10 cellular contexts compared by ENCODE assay signal in genomic region chr1:3597599-3597964, GRCh38. TPM values are rescaled to one million over a fixed set of nuclear protein-coding genes. Genes with fewer than 3 reads are reported as not detected.
DNase-seq lines count a peak whose midpoint lies in the region; ATAC-seq and TF ChIP-seq lines count a peak whose summit lies in the region.
"Had no signal": no experiment of that assay in that cellular context is flagged by ENCODE, and none has a peak within 500 bp of the region (broad histone marks: within the 10 kb centered on the region; RNA-seq: fewer than 3 reads in every experiment).

No MANE protein-coding gene starts in this region.

- H3K36me3 ChIP-seq in OCI-LY7 (ENCODE audit: insufficient read depth, low read length) = no peaks in the 10 kb centered on the region

- H3K4me1 Mint-ChIP-seq in endothelial cell (ENCODE audit: unreplicated experiment) = peaks cover 20% of the 10 kb centered on the region

- no peaks in the 10 kb centered on the region for H3K79me2 ChIP-seq in OCI-LY7 (ENCODE audit: insufficient read depth, low read depth, low read length)

- TF ChIP-seq CTCF in OCI-LY7 (conservative IDR thresholded peaks at IDR 0.05; ENCODE audit: low read length) (no peak), endothelial cell (IDR thresholded peaks at IDR 0.05; ENCODE audit: unreplicated experiment) (no peak)

- H3K9me3 Mint-ChIP-seq in endothelial cell (ENCODE audit: unreplicated experiment) = no peaks in the 10 kb centered on the region

- H2AFZ ChIP-seq in OCI-LY7 (ENCODE audit: low read length) = peak overlapping the region; percentile 48

- CTCF ChIA-PET in OCI-LY7 (lab: Charles Lee; ENCODE audit: unreplicated experiment) = no interaction called here

- POLR2A ChIA-PET in OCI-LY7 (lab: Charles Lee) = no interaction called here

- peak overlapping the region; percentile 66 for H3K4me3 Mint-ChIP-seq in endothelial cell (ENCODE audit: unreplicated experiment)

- peaks cover 29% of the 10 kb centered on the region for H3K4me1 ChIP-seq in OCI-LY7 (ENCODE audit: insufficient read depth, low read length, poor library complexity, severe bottlenecking)

- DNase-seq in Right ventricle myocardium superior (no peak), left cardiac atrium (no peak), OCI-LY7 (ENCODE audit: low spot score) (peak; percentile 75), endothelial cell (ENCODE audit: low spot score) (no peak), DMS153 treated with DMSO at 0.1 percent for 48 hours (lab: John Stamatoyannopoulos, UW; ENCODE audit: unreplicated experiment) (no peak), RKO (ENCODE audit: low spot score) (no peak)
- peak; percentile 24 for DNase-seq in stimulated activated naive CD8-positive, alpha-beta T cell treated with anti-CD3 and anti-CD28 coated beads, Interleukin-15, Interleukin-2, amounts not matched to agents 100 U/mL and 50 U/mL, for 24 hours
- DNase-seq: NCI-H1105 treated with DMSO at 0.1 percent for 48 hours had no signal

- H3K4me3 ChIP-seq in OCI-LY7 (ENCODE audit: low read depth, low read length, poor library complexity, severe bottlenecking) = peak overlapping the region; percentile 16
- H3K4me3 ChIP-seq: testis had no signal

- no peaks in the 10 kb centered on the region for H4K20me1 ChIP-seq in OCI-LY7 (ENCODE audit: insufficient read depth, low read length)

- peak overlapping the region; percentile 52 for H3K27ac Mint-ChIP-seq in endothelial cell (ENCODE audit: unreplicated experiment)

- peak overlapping the region; percentile 52 for H3K27ac ChIP-seq in OCI-LY7 (ENCODE audit: low read depth, low read length, poor library complexity, severe bottlenecking)
- H3K27ac ChIP-seq: testis had no signal

- H3K9me3 ChIP-seq in OCI-LY7 (ENCODE audit: low read length) = no peaks in the 10 kb centered on the region
- H3K9me3 ChIP-seq: testis had no signal

- ATAC-seq in Right ventricle myocardium superior (ENCODE audit: poor library complexity) (peak; percentile 26), left cardiac atrium (no peak), HG02852 (IDR thresholded peaks at IDR 0.05; ENCODE audit: unreplicated experiment) (no peak)
- ATAC-seq in stimulated activated naive CD8-positive, alpha-beta T cell treated with anti-CD3 and anti-CD28 coated beads, Interleukin-15, Interleukin-2, amounts not matched to agents 100 U/mL and 50 U/mL, for 24 hours = no peak

- H3K27me3 Mint-ChIP-seq in endothelial cell (ENCODE audit: unreplicated experiment) = peaks cover 29% of the 10 kb centered on the region

- no TSS peak for BruUV-seq in OCI-LY7 (replicated peaks; lab: Mats Ljungman, UMichigan)

- peak overlapping the region; percentile 57 for H3K4me2 ChIP-seq in OCI-LY7 (ENCODE audit: low read length)

- intact Hi-C loops in Right ventricle myocardium superior (cut with DNase I) (no loop called here), left cardiac atrium (cut with DNase I) (no loop called here), OCI-LY7 (cut with micrococcal nuclease; ENCODE audit: unreplicated experiment) (no loop called here)

- no peaks in the 10 kb centered on the region for H3K9me2 ChIP-seq in OCI-LY7 (ENCODE audit: insufficient read depth, low read length)

- H3K36me3 Mint-ChIP-seq in endothelial cell (ENCODE audit: low read depth, unreplicated experiment) = peaks cover 4% of the 10 kb centered on the region

RNA-seq across cellular contexts. Expression of gene MEGF6, which starts 13.7 kb away (rescaled TPM):
- 7.3 TPM for total RNA-seq in Right ventricle myocardium superior
- total RNA-seq in left cardiac atrium = 10 to 100 TPM; 12.4 to 15.8 TPM
- 0.10 and 0.32 TPM in 2 replicates for total RNA-seq in OCI-LY7 (2014; rRNA removed; shearing (Covaris generic))
- total RNA-seq in OCI-LY7 (2022) = 0.15 and 0.17 TPM in 2 replicates
- total RNA-seq in endothelial cell (ENCODE audit: unreplicated experiment) = 198 TPM

RNA-seq across cellular contexts. Expression of gene TPRG1L, which starts 27.2 kb away (rescaled TPM):
- total RNA-seq in Right ventricle myocardium superior (47.0 TPM), left cardiac atrium (10 to 100 TPM; 41.3 to 42.6 TPM), OCI-LY7 (2022) (6.8 and 7.4 TPM in 2 replicates), endothelial cell (ENCODE audit: unreplicated experiment) (35.2 TPM)
- total RNA-seq in OCI-LY7 (2014; rRNA removed; shearing (Covaris generic)) = 3.1 and 3.6 TPM in 2 replicates

RNA-seq across cellular contexts. Expression of gene WRAP73, which starts 52.3 kb away (rescaled TPM):
- total RNA-seq in Right ventricle myocardium superior = 10.0 TPM
- total RNA-seq in left cardiac atrium = 10 to 100 TPM; 11.3 to 11.8 TPM
- 28.1 and 40.0 TPM in 2 replicates for total RNA-seq in OCI-LY7 (2014; rRNA removed; shearing (Covaris generic))
- total RNA-seq in OCI-LY7 (2022) = 32.9 and 34.7 TPM in 2 replicates
- 19.0 TPM for total RNA-seq in endothelial cell (ENCODE audit: unreplicated experiment)

RNA-seq across cellular contexts. Expression of gene TP73, which starts 54.7 kb away (rescaled TPM):
- total RNA-seq in Right ventricle myocardium superior (not detected), left cardiac atrium (under 1 TPM in 1 of 2 donors, not detected in 1; 0.06 TPM), OCI-LY7 (2022) (0.37 and 0.48 TPM in 2 replicates), endothelial cell (ENCODE audit: unreplicated experiment) (not detected)
- total RNA-seq in OCI-LY7 (2014; rRNA removed; shearing (Covaris generic)) = 0.05 TPM in 1 of 2 replicates, not detected in the other

Comparison
In these comparisons a context has a peak if more than half of its experiments do, and no peak if none do; other contexts are left out.
1. DNase-seq: peak in OCI-LY7 (single experiment) and stimulated activated naive CD8-positive, alpha-beta T cell treated with anti-CD3 and anti-CD28 coated beads, Interleukin-15, Interleukin-2, amounts not matched to agents 100 U/mL and 50 U/mL, for 24 hours (single experiment); none in Right ventricle myocardium superior (single experiment), left cardiac atrium (single experiment), endothelial cell (single experiment), DMS153 treated with DMSO at 0.1 percent for 48 hours (single experiment) and RKO (single experiment).
2. RNA of gene MEGF6, which starts 13.7 kb away (total RNA-seq): 198 TPM in endothelial cell (single experiment); 12.4 to 15.8 TPM in left cardiac atrium, 7.3 TPM in Right ventricle myocardium superior (single experiment) and 0.10 to 0.32 TPM in OCI-LY7; every median in the first group is over 10 times any median in the second.